8 cellular contexts compared by ENCODE assay signal in genomic region chr17:61411944-61412859, GRCh38. TPM values are rescaled to one million over a fixed set of nuclear protein-coding genes. Genes with fewer than 3 reads are reported as not detected.
A peak's percentile ranks its signal among the peaks of the same experiment; 100 is the strongest.
DNase-seq lines count a peak whose midpoint lies in the region; ATAC-seq and TF ChIP-seq lines count a peak whose summit lies in the region.

No MANE protein-coding gene starts in this region.

- H3K27me3 ChIP-seq in KMS-11 (ENCODE audit: insufficient read depth, low read depth) (no peaks in the 10 kb centered on the region), RWPE2 (ENCODE audit: insufficient read depth, poor library complexity, severe bottlenecking) (no peaks in the 10 kb centered on the region), testis (no peaks in the 10 kb centered on the region)

- intact Hi-C loops in activated naive CD4-positive, alpha-beta T cell treated with anti-CD3 and anti-CD28 coated beads for 36 hours (cut with micrococcal nuclease): loop anchor here (1.0 to 2.0 kb wide), 6 partner anchors 45 to 697 kb away; no protein-coding TSS in a partner anchor
- intact Hi-C loops in testis (cut with DNase I; ENCODE audit: low total_unique reads): no loop called here

- H3K27ac Mint-ChIP-seq in activated naive CD4-positive, alpha-beta T cell treated with anti-CD3 and anti-CD28 coated beads for 36 hours: no peak overlapping the region

- ATAC-seq in GM21737 (IDR thresholded peaks at IDR 0.05; ENCODE audit: unreplicated experiment) (peak; percentile 59), RWPE2 (ENCODE audit: low read depth) (peak; percentile 56)

- H3K4me3 Mint-ChIP-seq in activated naive CD4-positive, alpha-beta T cell treated with anti-CD3 and anti-CD28 coated beads for 36 hours: peak overlapping the region; percentile 63

- peaks cover 36% of the 10 kb centered on the region for H3K27me3 Mint-ChIP-seq in activated naive CD4-positive, alpha-beta T cell treated with anti-CD3 and anti-CD28 coated beads for 36 hours (ENCODE audit: low read depth)

- DNase-seq in DMS53 treated with DMSO at 0.1 percent for 48 hours (lab: John Stamatoyannopoulos, UW; ENCODE audit: unreplicated experiment) (peak; percentile 38), RWPE2 (ENCODE audit: low spot score) (peak; percentile 91), globus pallidus (ENCODE audit: low spot score) (peak; percentile 78), occipital lobe (lab: John Stamatoyannopoulos, UW) (peak; percentile 67), testis (peak; percentile 84)
- DNase-seq in activated naive CD4-positive, alpha-beta T cell treated with anti-CD3 and anti-CD28 coated beads for 36 hours: peak; percentile 79

- TF ChIP-seq POLR2A in testis (IDR thresholded peaks at IDR 0.05): no peak

- no peaks in the 10 kb centered on the region for H4K20me1 ChIP-seq in KMS-11 (ENCODE audit: insufficient read depth)

- peak overlapping the region; percentile 70 for H3K9ac ChIP-seq in KMS-11

- peak; percentile 95 for TF ChIP-seq CTCF in KMS-11 (conservative IDR thresholded peaks at IDR 0.05; ENCODE audit: low read depth, low read length)
- peak; percentile 97 for TF ChIP-seq CTCF in RWPE2 (IDR thresholded peaks at IDR 0.05; ENCODE audit: poor library complexity, severe bottlenecking)
- TF ChIP-seq CTCF in testis (IDR thresholded peaks at IDR 0.05): peak; percentile 96 to 98 (median 97)

- H3K36me3 ChIP-seq in KMS-11 (ENCODE audit: insufficient read depth) (no peaks in the 10 kb centered on the region), RWPE2 (ENCODE audit: low read depth) (no peaks in the 10 kb centered on the region), testis (ENCODE audit: low read depth, missing control alignments) (no peaks in the 10 kb centered on the region)

- 1% methylated on average over 14 to 46 of the region's 83 CpGs for WGBS in testis, 2 donors

- peak overlapping the region; percentile 74 for H2AFZ ChIP-seq in KMS-11 (ENCODE audit: low read depth)

- H3K79me2 ChIP-seq in KMS-11 (ENCODE audit: insufficient read depth, low read depth): no peaks in the 10 kb centered on the region

- peak overlapping the region; percentile 99 for H3K4me2 ChIP-seq in KMS-11

- H3K9me3 ChIP-seq in RWPE2 (ENCODE audit: severe bottlenecking) (no peaks in the 10 kb centered on the region), testis (no peaks in the 10 kb centered on the region)

- CTCF ChIA-PET in activated naive CD4-positive, alpha-beta T cell treated with anti-CD3 and anti-CD28 coated beads for 36 hours (lab: Charles Lee): interaction anchor here (0.6 to 2.2 kb wide), 20 partner anchors 9 to 700 kb away, joined by 3 to 10 read pairs (median 4); no protein-coding TSS in a partner anchor

- H3K4me3 ChIP-seq in KMS-11 (IDR thresholded peaks at IDR 0.05; ENCODE audit: insufficient read depth, low read depth, low read length) (peak overlapping the region; percentile 33), RWPE2 (ENCODE audit: severe bottlenecking) (peak overlapping the region; percentile 42), testis (peak overlapping the region; percentile 59 to 64)

- H3K4me1 ChIP-seq in KMS-11 (ENCODE audit: low read depth, poor library complexity, severe bottlenecking) (peaks cover 4% of the 10 kb centered on the region), RWPE2 (ENCODE audit: insufficient read depth, poor library complexity, severe bottlenecking) (no peaks in the 10 kb centered on the region), testis (peaks cover 20% of the 10 kb centered on the region)

- no peaks in the 10 kb centered on the region for H3K9me3 Mint-ChIP-seq in activated naive CD4-positive, alpha-beta T cell treated with anti-CD3 and anti-CD28 coated beads for 36 hours

- H3K4me1 Mint-ChIP-seq in activated naive CD4-positive, alpha-beta T cell treated with anti-CD3 and anti-CD28 coated beads for 36 hours (ENCODE audit: low read depth): peaks cover 23% of the 10 kb centered on the region

- H3K36me3 Mint-ChIP-seq in activated naive CD4-positive, alpha-beta T cell treated with anti-CD3 and anti-CD28 coated beads for 36 hours (ENCODE audit: low read depth): no peaks in the 10 kb centered on the region

- H3K27ac ChIP-seq in KMS-11 (no peak overlapping the region), RWPE2 (ENCODE audit: poor library complexity, severe bottlenecking) (peak overlapping the region; percentile 49), testis (peak overlapping the region; percentile 88 to 95)

RNA-seq across cellular contexts. Expression of gene TBX2, which starts 12.6 kb away (rescaled TPM):
- not detected for total RNA-seq in activated naive CD4-positive, alpha-beta T cell treated with anti-CD3 and anti-CD28 coated beads for 36 hours
- total RNA-seq in occipital lobe (0.47 TPM), testis (10 to 100 TPM; 20.1 to 29.6 TPM)
- 14.8 TPM for polyA plus RNA-seq in testis (ENCODE audit: insufficient read depth, low read depth, low replicate concordance)

RNA-seq across cellular contexts. Expression of gene TBX4, which starts 40.0 kb away (rescaled TPM):
- total RNA-seq in activated naive CD4-positive, alpha-beta T cell treated with anti-CD3 and anti-CD28 coated beads for 36 hours: not detected
- total RNA-seq in occipital lobe (not detected), testis (1 to 10 TPM; 1.5 to 1.7 TPM)
- polyA plus RNA-seq in testis (ENCODE audit: insufficient read depth, low read depth, low replicate concordance): 3.2 TPM

Comparison
In these comparisons a context has a peak if more than half of its experiments do, and no peak if none do; other contexts are left out.
1. DNase-seq: peak in every context shown above with its lines; median percentile 91 in RWPE2; 84 in testis; 79 in activated naive CD4-positive, alpha-beta T cell treated with anti-CD3 and anti-CD28 coated beads for 36 hours; 78 in globus pallidus; 67 in occipital lobe; 38 in DMS53 treated with DMSO at 0.1 percent for 48 hours.
2. RNA of gene TBX2, which starts 12.6 kb away (total RNA-seq): 20.1 to 29.6 TPM in testis; 0.47 TPM in occipital lobe (single experiment) and not detected in activated naive CD4-positive, alpha-beta T cell treated with anti-CD3 and anti-CD28 coated beads for 36 hours; every median in the first group is over 10 times any median in the second.
3. Peak in every context shown above with its lines, with median percentiles within 50 percentile points of each other: H3K4me3 ChIP-seq and CTCF ChIP-seq.